Comparison of ENCODE assay signal across 8 cellular contexts in the genomic region with DNA sequence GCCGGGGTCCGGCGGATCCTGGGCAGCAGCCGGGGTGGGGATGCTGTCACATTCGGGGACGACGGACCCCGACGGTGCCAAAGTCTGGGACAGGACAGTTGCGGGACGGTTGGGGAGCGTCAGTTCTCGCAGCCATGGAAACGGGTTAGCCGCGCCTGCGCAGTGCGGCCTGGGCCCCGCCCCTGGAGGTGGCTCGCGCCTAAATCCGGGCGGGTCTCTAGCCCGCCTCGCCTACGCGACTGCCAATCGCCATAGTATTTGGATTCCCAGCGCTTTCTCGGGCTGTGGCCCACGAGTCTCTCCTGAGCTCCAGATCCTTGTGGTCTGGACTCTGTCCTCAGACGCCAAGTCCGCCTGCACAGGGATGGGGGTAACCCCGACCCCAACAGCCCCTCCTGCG. TPM values are rescaled to one million over a fixed set of nuclear protein-coding genes. Genes with fewer than 3 reads are reported as not detected.
DNase-seq lines count a peak whose midpoint lies in the region; ATAC-seq and TF ChIP-seq lines count a peak whose summit lies in the region.

A gene (minus strand): TSS at position 147 of the 400 bp plus-strand sequence. CDS start 153 bp downstream, outside the sequence.

- H3K4me1 Mint-ChIP-seq in activated CD8-positive, alpha-beta T cell treated with anti-CD3 and anti-CD28 coated beads for 36 hours (ENCODE audit: low read depth): peaks cover 49% of the 10 kb centered on the region
- peaks cover 49 to 55% of the 10 kb centered on the region in 2 donors for H3K4me1 Mint-ChIP-seq in effector memory CD8-positive, alpha-beta T cell (ENCODE audit: low read depth in 2 of 2)

- H3K36me3 Mint-ChIP-seq in activated CD8-positive, alpha-beta T cell treated with anti-CD3 and anti-CD28 coated beads for 36 hours (ENCODE audit: low read depth): peaks cover 15% of the 10 kb centered on the region
- peaks cover 33% of the 10 kb centered on the region for H3K36me3 Mint-ChIP-seq in effector memory CD8-positive, alpha-beta T cell (ENCODE audit: insufficient read depth)

- no peaks in the 10 kb centered on the region for H3K27me3 ChIP-seq in mucosa of rectum (ENCODE audit: control insufficient read depth in 2 of 2, insufficient read depth in 2 of 2, low read length in 2 of 2)

- H3K9me3 Mint-ChIP-seq in activated CD8-positive, alpha-beta T cell treated with anti-CD3 and anti-CD28 coated beads for 36 hours: no peaks in the 10 kb centered on the region
- no peaks in the 10 kb centered on the region for H3K9me3 Mint-ChIP-seq in effector memory CD8-positive, alpha-beta T cell

- peak within 1 kb of the TSS in 1 of 2 donors; percentile 9 for H3K27ac ChIP-seq in mucosa of rectum (ENCODE audit: low read depth in 2 of 2, low read length in 2 of 2)

- peak within 1 kb of the TSS; percentile 37 to 65 for H3K4me3 ChIP-seq in mucosa of rectum (ENCODE audit: low read length in 2 of 2)

- no peaks in the 10 kb centered on the region for H3K27me3 Mint-ChIP-seq in activated CD8-positive, alpha-beta T cell treated with anti-CD3 and anti-CD28 coated beads for 36 hours
- no peaks in the 10 kb centered on the region for H3K27me3 Mint-ChIP-seq in effector memory CD8-positive, alpha-beta T cell

- TF ChIP-seq CTCF in activated CD8-positive, alpha-beta T cell treated with anti-CD3 and anti-CD28 coated beads for 36 hours (IDR thresholded peaks at IDR 0.05): no peak

- CTCF ChIA-PET in activated CD8-positive, alpha-beta T cell treated with anti-CD3 and anti-CD28 coated beads for 36 hours (lab: Charles Lee): interaction anchor here (1.9 to 6.1 kb wide), 3 partner anchors 8 to 196 kb away, joined by 5 to 46 read pairs (median 18); no protein-coding TSS in a partner anchor

- H3K9ac ChIP-seq in mucosa of rectum (ENCODE audit: low read depth in 1 of 2, low read length in 2 of 2): peak within 1 kb of the TSS; percentile 41 to 52

- POLR2A ChIA-PET in activated CD8-positive, alpha-beta T cell treated with anti-CD3 and anti-CD28 coated beads for 36 hours (lab: Charles Lee): interaction anchor here (0.7 to 2.8 kb wide), 9 partner anchors 8 to 225 kb away, joined by 3 to 10 read pairs (median 4); a partner anchor contains a TSS

- peak within 1 kb of the TSS; percentile 52 for H3K4me3 Mint-ChIP-seq in activated CD8-positive, alpha-beta T cell treated with anti-CD3 and anti-CD28 coated beads for 36 hours
- H3K4me3 Mint-ChIP-seq in effector memory CD8-positive, alpha-beta T cell: peak within 1 kb of the TSS; percentile 55 to 78

- peaks cover 11 to 13% of the 10 kb centered on the region in 2 donors for H3K36me3 ChIP-seq in mucosa of rectum (ENCODE audit: control insufficient read depth in 2 of 2, insufficient read depth in 2 of 2, low read length in 2 of 2)

- H3K9me3 ChIP-seq in mucosa of rectum (ENCODE audit: control insufficient read depth in 2 of 2, low read length in 2 of 2): no peaks in the 10 kb centered on the region

- ATAC-seq in activated CD8-positive, alpha-beta T cell treated with anti-CD3 and anti-CD28 coated beads for 36 hours: peak; percentile 15
- ATAC-seq in effector memory CD8-positive, alpha-beta T cell (replicated peaks): no peak
- ATAC-seq in HG03469 (IDR thresholded peaks at IDR 0.05; ENCODE audit: unreplicated experiment): no peak

- H3K4me1 ChIP-seq in mucosa of rectum (ENCODE audit: control insufficient read depth in 2 of 2, insufficient read depth in 2 of 2, low read length in 2 of 2): peaks cover 32 to 37% of the 10 kb centered on the region in 2 donors

- H3K27ac Mint-ChIP-seq in activated CD8-positive, alpha-beta T cell treated with anti-CD3 and anti-CD28 coated beads for 36 hours: no peak within 1 kb of the TSS
- peak within 1 kb of the TSS in 1 of 2 donors; percentile 79 for H3K27ac Mint-ChIP-seq in effector memory CD8-positive, alpha-beta T cell

- DNase-seq in COLO829 (ENCODE audit: low spot score) (peak; percentile 87), NCI-H1048 (lab: John Stamatoyannopoulos, UW) (peak; percentile 26), 8988T (no peak)
- peak; percentile 83 for DNase-seq in activated CD8-positive, alpha-beta T cell treated with anti-CD3 and anti-CD28 coated beads for 36 hours
- DNase-seq in effector memory CD8-positive, alpha-beta T cell: peak; percentile 57 to 69 (median 65)
- peak; percentile 52 for DNase-seq in stimulated activated CD8-positive, alpha-beta memory T cell treated with anti-CD3 and anti-CD28 coated beads, Interleukin-7, amount 100 ng/mL, for 48 hours (ENCODE audit: extremely low read depth in 1 of 2, low read depth in 1 of 2)

- intact Hi-C loops in activated CD8-positive, alpha-beta T cell treated with anti-CD3 and anti-CD28 coated beads for 36 hours (cut with micrococcal nuclease): no loop called here

RNA-seq across cellular contexts. Expression of the gene that starts here (rescaled TPM):
- 1 to 10 TPM; 1.5 to 2.6 TPM for total RNA-seq in activated CD8-positive, alpha-beta T cell treated with anti-CD3 and anti-CD28 coated beads for 36 hours
